22 cellular contexts compared by ENCODE assay signal in the genomic region with DNA sequence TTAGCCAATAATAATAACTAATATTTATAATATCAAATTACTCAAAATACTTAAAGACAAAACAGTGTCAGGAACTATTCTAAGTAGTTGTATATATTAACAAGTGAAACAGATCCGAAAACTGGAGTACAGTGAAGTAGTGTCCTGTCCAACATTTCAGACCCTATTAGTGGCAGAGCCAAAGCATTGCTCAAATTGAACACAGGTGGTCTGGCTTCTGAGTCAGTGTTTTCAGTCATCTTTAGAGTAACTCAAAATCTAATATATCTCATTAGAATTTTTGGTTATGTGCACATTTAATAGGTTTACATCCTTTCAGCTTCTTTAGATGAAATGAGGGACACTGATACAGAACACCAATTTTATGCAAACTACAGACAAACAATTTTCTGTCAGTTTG.
DNase-seq lines count a peak whose midpoint lies in the region; ATAC-seq and TF ChIP-seq lines count a peak whose summit lies in the region.
"Had no signal": no experiment of that assay in that cellular context is flagged by ENCODE, and none has a peak within 500 bp of the region (broad histone marks: within the 10 kb centered on the region; RNA-seq: fewer than 3 reads in every experiment).

No MANE protein-coding gene starts in this region.

- no peak overlapping the region for H2AFZ ChIP-seq in SK-N-SH (ENCODE audit: low read depth)

- no peak overlapping the region for H3K9ac ChIP-seq in SK-N-SH
- H3K9ac ChIP-seq: BLaER1 had no signal

- H3K4me1 ChIP-seq in cardiac muscle cell (ENCODE audit: low read depth) (peaks cover 21% of the 10 kb centered on the region), SK-N-SH (ENCODE audit: control insufficient read depth in 1 of 2, insufficient read depth in 2 of 2, low read depth in 1 of 2, low read length in 1 of 2) (peaks cover 2 to 4% of the 10 kb centered on the region in 2 experiments; a peak in 2 of 4 replicates)
- H3K4me1 ChIP-seq: A549, BLaER1 had no signal

- H3K4me3 ChIP-seq in cardiac muscle cell: no peak overlapping the region
- no peak overlapping the region for H3K4me3 ChIP-seq in SK-N-SH (ENCODE audit: low read depth in 2 of 2, low read length in 1 of 2)
- H3K4me3 ChIP-seq: A549, BLaER1 had no signal

- H4K20me1 ChIP-seq in SK-N-SH (ENCODE audit: insufficient read depth): no peaks in the 10 kb centered on the region
- H4K20me1 ChIP-seq: BLaER1 had no signal

- DNase-seq in cardiac muscle cell (ENCODE audit: low read depth in 1 of 2, low spot score in 1 of 2): no peak
- DNase-seq in Right ventricle myocardium superior: no peak
- DNase-seq in SK-N-SH: no peak
- no peak for DNase-seq in epithelial cell of prostate (ENCODE audit: low read depth, low spot score)
- no peak for DNase-seq in GM03348 (ENCODE audit: low spot score)
- no peak for DNase-seq in hippocampal formation (lab: John Stamatoyannopoulos, UW)
- no peak for DNase-seq in stimulated activated naive CD4-positive, alpha-beta T cell treated with Interleukin-2 at 50 U/mL for 16 hours (lab: John Stamatoyannopoulos, UW)
- DNase-seq: AML-193; C1 segment of cervical spinal cord; CD4-positive, alpha-beta memory T cell; CD4-positive, CD25-positive, alpha-beta regulatory T cell; CD8-positive, alpha-beta memory T cell; COR-L47; DMS153; DMS53; DMS79; DND-41; EL; GDM1 had no signal

- H3K27ac ChIP-seq in cardiac muscle cell (peak overlapping the region; percentile 85), SK-N-SH (ENCODE audit: low read depth in 2 of 2, low read length in 1 of 2) (peak overlapping the region in 1 of 2 experiments; percentile 84; a peak in 1 of 4 replicates), epithelial cell of prostate (peak overlapping the region; percentile 63)
- H3K27ac ChIP-seq: 22Rv1, A549, BLaER1 had no signal

- WGBS in SK-N-SH (ENCODE audit: low lambda C conversion rate): 21% methylated on average over 1 of the region's 1 CpG

- H3F3A ChIP-seq in SK-N-SH (replicated peaks; ENCODE audit: insufficient read depth): no peaks in the 10 kb centered on the region

- no peak for TF ChIP-seq RAD21 in SK-N-SH (IDR thresholded peaks at IDR 0.05; ENCODE audit: low read length)

- CTCF ChIA-PET in SK-N-SH (lab: Yijun Ruan, JAX): interaction anchor here (1.0 to 1.4 kb wide), 2 partner anchors 13 to 305 kb away, joined by 3 read pairs; no protein-coding TSS in a partner anchor

- H3K27me3 ChIP-seq in cardiac muscle cell (no peaks in the 10 kb centered on the region), SK-N-SH (ENCODE audit: insufficient read depth) (no peaks in the 10 kb centered on the region)
- H3K27me3 ChIP-seq: BLaER1 had no signal

- peaks cover 2% of the 10 kb centered on the region for H3K9me3 ChIP-seq in cardiac muscle cell (ENCODE audit: low read depth)
- no peaks in the 10 kb centered on the region for H3K9me3 ChIP-seq in SK-N-SH
- H3K9me3 ChIP-seq: A549, BLaER1 had no signal

- POLR2A ChIA-PET in SK-N-SH (lab: Yijun Ruan, JAX): no interaction called here

- ATAC-seq in Right ventricle myocardium superior (ENCODE audit: poor library complexity): no peak
- ATAC-seq: A549 had no signal

- H3K4me2 ChIP-seq in SK-N-SH: no peak overlapping the region
- H3K4me2 ChIP-seq: A549, BLaER1 had no signal

- no peaks in the 10 kb centered on the region for H3K36me3 ChIP-seq in cardiac muscle cell
- no peaks in the 10 kb centered on the region for H3K36me3 ChIP-seq in SK-N-SH (replicated peaks in 1 of 2; ENCODE audit: control insufficient read depth in 1 of 2, insufficient read depth in 2 of 2, low read length in 1 of 2)
- H3K36me3 ChIP-seq: BLaER1 had no signal

- no peaks in the 10 kb centered on the region for H3K9me2 ChIP-seq in SK-N-SH

- intact Hi-C loops in Right ventricle myocardium superior (cut with DNase I): no loop called here

- no peak for TF ChIP-seq CTCF in cardiac muscle cell (IDR thresholded peaks at IDR 0.05; ENCODE audit: low read depth, low read length)
- TF ChIP-seq CTCF in SK-N-SH (IDR thresholded peaks at IDR 0.05): no peak

- TF ChIP-seq EP300 in SK-N-SH (IDR thresholded peaks at IDR 0.05; ENCODE audit: borderline replicate concordance in 1 of 2, low read depth in 1 of 2, low read length in 1 of 2): peak in 1 of 2 experiments; percentile 77; a peak in 2 of 4 replicates

- H3K79me2 ChIP-seq in SK-N-SH (ENCODE audit: insufficient read depth): no peaks in the 10 kb centered on the region

TF ChIP-seq in SK-N-SH, 30 proteins besides CTCF, POLR2A, EP300 and RAD21:
- TF ChIP-seq FOSL2 (IDR thresholded peaks at IDR 0.05; ENCODE audit: borderline replicate concordance, low read depth) (no peak), ELF1 (IDR thresholded peaks at IDR 0.05) (no peak), TCF12 (IDR thresholded peaks at IDR 0.05) (peak; percentile 65), MXI1 (IDR thresholded peaks at IDR 0.05; ENCODE audit: low read depth, low read length) (no peak), TEAD4 (IDR thresholded peaks at IDR 0.05; ENCODE audit: borderline replicate concordance, insufficient read depth) (no peak), RCOR1 (IDR thresholded peaks at IDR 0.05; ENCODE audit: low read length) (0 out of 2 replicates have a peak, but pooled peaks have one; percentile 26), RXRA (IDR thresholded peaks at IDR 0.05; ENCODE audit: borderline replicate concordance, low read depth) (no peak), JUND (IDR thresholded peaks at IDR 0.05) (peak; percentile 16; the same call in 1 of the 2 replicates)
- TF ChIP-seq, protein P1, sequence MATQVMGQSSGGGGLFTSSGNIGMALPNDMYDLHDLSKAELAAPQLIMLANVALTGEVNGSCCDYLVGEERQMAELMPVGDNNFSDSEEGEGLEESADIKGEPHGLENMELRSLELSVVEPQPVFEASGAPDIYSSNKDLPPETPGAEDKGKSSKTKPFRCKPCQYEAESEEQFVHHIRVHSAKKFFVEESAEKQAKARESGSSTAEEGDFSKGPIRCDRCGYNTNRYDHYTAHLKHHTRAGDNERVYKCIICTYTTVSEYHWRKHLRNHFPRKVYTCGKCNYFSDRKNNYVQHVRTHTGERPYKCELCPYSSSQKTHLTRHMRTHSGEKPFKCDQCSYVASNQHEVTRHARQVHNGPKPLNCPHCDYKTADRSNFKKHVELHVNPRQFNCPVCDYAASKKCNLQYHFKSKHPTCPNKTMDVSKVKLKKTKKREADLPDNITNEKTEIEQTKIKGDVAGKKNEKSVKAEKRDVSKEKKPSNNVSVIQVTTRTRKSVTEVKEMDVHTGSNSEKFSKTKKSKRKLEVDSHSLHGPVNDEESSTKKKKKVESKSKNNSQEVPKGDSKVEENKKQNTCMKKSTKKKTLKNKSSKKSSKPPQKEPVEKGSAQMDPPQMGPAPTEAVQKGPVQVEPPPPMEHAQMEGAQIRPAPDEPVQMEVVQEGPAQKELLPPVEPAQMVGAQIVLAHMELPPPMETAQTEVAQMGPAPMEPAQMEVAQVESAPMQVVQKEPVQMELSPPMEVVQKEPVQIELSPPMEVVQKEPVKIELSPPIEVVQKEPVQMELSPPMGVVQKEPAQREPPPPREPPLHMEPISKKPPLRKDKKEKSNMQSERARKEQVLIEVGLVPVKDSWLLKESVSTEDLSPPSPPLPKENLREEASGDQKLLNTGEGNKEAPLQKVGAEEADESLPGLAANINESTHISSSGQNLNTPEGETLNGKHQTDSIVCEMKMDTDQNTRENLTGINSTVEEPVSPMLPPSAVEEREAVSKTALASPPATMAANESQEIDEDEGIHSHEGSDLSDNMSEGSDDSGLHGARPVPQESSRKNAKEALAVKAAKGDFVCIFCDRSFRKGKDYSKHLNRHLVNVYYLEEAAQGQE (IDR thresholded peaks at IDR 0.05; ENCODE audit: low read depth, low read length): no peak
- TF ChIP-seq, protein P2, sequence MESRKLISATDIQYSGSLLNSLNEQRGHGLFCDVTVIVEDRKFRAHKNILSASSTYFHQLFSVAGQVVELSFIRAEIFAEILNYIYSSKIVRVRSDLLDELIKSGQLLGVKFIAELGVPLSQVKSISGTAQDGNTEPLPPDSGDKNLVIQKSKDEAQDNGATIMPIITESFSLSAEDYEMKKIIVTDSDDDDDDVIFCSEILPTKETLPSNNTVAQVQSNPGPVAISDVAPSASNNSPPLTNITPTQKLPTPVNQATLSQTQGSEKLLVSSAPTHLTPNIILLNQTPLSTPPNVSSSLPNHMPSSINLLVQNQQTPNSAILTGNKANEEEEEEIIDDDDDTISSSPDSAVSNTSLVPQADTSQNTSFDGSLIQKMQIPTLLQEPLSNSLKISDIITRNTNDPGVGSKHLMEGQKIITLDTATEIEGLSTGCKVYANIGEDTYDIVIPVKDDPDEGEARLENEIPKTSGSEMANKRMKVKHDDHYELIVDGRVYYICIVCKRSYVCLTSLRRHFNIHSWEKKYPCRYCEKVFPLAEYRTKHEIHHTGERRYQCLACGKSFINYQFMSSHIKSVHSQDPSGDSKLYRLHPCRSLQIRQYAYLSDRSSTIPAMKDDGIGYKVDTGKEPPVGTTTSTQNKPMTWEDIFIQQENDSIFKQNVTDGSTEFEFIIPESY (IDR thresholded peaks at IDR 0.05; ENCODE audit: borderline replicate concordance, low read depth): no peak
- TF ChIP-seq, protein P3, sequence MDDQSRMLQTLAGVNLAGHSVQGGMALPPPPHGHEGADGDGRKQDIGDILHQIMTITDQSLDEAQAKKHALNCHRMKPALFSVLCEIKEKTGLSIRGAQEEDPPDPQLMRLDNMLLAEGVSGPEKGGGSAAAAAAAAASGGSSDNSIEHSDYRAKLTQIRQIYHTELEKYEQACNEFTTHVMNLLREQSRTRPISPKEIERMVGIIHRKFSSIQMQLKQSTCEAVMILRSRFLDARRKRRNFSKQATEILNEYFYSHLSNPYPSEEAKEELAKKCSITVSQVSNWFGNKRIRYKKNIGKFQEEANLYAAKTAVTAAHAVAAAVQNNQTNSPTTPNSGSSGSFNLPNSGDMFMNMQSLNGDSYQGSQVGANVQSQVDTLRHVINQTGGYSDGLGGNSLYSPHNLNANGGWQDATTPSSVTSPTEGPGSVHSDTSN (IDR thresholded peaks at IDR 0.05): 0 out of 2 replicates have a peak, but pooled peaks have one; percentile 28
- TF ChIP-seq, protein P4, sequence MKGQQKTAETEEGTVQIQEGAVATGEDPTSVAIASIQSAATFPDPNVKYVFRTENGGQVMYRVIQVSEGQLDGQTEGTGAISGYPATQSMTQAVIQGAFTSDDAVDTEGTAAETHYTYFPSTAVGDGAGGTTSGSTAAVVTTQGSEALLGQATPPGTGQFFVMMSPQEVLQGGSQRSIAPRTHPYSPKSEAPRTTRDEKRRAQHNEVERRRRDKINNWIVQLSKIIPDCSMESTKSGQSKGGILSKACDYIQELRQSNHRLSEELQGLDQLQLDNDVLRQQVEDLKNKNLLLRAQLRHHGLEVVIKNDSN (IDR thresholded peaks at IDR 0.05; ENCODE audit: borderline replicate concordance, low read depth): no peak
